In the genomic region with DNA sequence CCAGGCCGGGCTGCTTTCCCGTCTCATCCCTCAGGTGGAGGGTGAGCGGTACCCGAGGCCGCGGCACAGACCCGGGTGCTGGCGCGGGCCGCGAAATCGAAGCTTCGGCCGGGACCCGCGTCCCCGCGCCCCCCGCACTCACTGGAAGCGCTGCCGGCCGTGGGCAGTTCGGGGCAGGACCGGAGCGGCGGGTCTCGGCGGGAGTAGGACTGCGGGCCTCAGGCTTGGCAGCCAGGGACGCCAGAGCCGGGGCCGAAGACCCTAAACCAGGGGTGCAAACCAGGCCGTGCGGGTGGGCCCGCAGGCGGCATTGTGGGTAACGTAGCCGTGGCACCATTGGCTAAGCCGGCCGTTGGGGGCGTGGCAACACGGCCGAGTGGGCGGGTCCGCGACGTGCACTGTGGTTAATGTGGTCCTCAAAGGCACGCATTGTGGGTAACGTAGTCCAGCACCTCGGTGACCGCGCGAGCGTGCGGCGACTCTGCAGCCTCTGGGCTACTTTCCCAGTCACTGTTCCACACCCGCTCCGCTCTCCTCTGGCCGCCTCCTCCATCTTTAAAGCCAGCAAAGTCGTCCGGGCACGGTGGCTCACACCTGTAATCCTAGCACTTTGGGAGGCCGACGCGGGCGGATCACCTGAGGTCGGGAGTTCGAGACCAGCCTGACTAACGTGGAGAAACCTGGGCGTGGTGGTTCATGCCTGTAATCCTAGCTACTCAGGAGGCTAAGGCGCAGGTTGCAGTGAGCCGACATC, we compare ENCODE assay signal across 1 cellular context.
TF ChIP-seq lines count a peak whose summit lies in the region.

TSS of gene ZNF500 (minus strand) at position 288 of the 754 bp plus-strand sequence. CDS start 1,184 bp downstream, outside the sequence.

TF ChIP-seq in HepG2, 621 proteins besides CTCF, POLR2A, EP300 and RAD21 (continued from another document and continues in another):
- TF ChIP-seq, protein P1, sequence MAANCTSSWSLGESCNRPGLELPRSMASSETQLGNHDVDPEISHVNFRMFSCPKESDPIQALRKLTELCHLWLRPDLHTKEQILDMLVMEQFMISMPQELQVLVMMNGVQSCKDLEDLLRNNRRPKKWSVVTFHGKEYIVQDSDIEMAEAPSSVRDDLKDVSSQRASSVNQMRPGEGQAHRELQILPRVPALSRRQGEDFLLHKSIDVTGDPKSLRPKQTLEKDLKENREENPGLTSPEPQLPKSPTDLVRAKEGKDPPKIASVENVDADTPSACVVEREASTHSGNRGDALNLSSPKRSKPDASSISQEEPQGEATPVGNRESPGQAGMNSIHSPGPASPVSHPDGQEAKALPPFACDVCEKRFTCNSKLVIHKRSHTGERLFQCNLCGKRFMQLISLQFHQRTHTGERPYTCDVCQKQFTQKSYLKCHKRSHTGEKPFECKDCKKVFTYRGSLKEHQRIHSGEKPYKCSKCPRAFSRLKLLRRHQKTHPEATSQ (CRISPR knock-in tag; IDR thresholded peaks at IDR 0.05; ENCODE audit: borderline replicate concordance) = no peak
- TF ChIP-seq, protein P2, sequence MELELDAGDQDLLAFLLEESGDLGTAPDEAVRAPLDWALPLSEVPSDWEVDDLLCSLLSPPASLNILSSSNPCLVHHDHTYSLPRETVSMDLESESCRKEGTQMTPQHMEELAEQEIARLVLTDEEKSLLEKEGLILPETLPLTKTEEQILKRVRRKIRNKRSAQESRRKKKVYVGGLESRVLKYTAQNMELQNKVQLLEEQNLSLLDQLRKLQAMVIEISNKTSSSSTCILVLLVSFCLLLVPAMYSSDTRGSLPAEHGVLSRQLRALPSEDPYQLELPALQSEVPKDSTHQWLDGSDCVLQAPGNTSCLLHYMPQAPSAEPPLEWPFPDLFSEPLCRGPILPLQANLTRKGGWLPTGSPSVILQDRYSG (CRISPR knock-in tag; IDR thresholded peaks at IDR 0.05) = no peak
- TF ChIP-seq, protein P3, sequence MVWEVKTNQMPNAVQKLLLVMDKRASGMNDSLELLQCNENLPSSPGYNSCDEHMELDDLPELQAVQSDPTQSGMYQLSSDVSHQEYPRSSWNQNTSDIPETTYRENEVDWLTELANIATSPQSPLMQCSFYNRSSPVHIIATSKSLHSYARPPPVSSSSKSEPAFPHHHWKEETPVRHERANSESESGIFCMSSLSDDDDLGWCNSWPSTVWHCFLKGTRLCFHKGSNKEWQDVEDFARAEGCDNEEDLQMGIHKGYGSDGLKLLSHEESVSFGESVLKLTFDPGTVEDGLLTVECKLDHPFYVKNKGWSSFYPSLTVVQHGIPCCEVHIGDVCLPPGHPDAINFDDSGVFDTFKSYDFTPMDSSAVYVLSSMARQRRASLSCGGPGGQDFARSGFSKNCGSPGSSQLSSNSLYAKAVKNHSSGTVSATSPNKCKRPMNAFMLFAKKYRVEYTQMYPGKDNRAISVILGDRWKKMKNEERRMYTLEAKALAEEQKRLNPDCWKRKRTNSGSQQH (CRISPR knock-in tag; IDR thresholded peaks at IDR 0.05; ENCODE audit: low read depth) = peak; percentile 84
- TF ChIP-seq MBD4 (IDR thresholded peaks at IDR 0.05; ENCODE audit: borderline replicate concordance, low read length) (no peak), ARNTL (CRISPR knock-in tag; IDR thresholded peaks at IDR 0.05) (peak; percentile 51; the same call in 1 of the 2 replicates), THAP8 (CRISPR knock-in tag; IDR thresholded peaks at IDR 0.05; ENCODE audit: borderline replicate concordance) (no peak; the same call in 1 of the 2 replicates), ZNF205 (CRISPR knock-in tag; IDR thresholded peaks at IDR 0.05) (peak; percentile 64; the same call in 1 of the 2 replicates), ZNF317 (CRISPR knock-in tag; IDR thresholded peaks at IDR 0.05) (peak; percentile 68; the same call in 1 of the 2 replicates), HNRNPL (IDR thresholded peaks at IDR 0.05; ENCODE audit: low read depth, low read length) (peak; percentile 36; the same call in 1 of the 2 replicates), MAFK (conservative IDR thresholded peaks at IDR 0.05 in 1 of 2, IDR thresholded peaks at IDR 0.05 in 1 of 2; ENCODE audit: low read length in 2 of 2) (no peak), IRF2 (CRISPR knock-in tag; IDR thresholded peaks at IDR 0.05) (peak; percentile 95), RFX5 (IDR thresholded peaks at IDR 0.05; ENCODE audit: low read depth, low read length) (no peak; the same call in 1 of the 2 replicates), ZNF350 (CRISPR knock-in tag; IDR thresholded peaks at IDR 0.05; ENCODE audit: borderline replicate concordance, low read depth) (peak; percentile 46; the same call in 1 of the 2 replicates), RBM39 (IDR thresholded peaks at IDR 0.05; ENCODE audit: low read depth, low read length, poor library complexity, severe bottlenecking) (peak; percentile 57), E2F2 (CRISPR knock-in tag; IDR thresholded peaks at IDR 0.05; ENCODE audit: borderline replicate concordance) (no peak), NR2F6 (IDR thresholded peaks at IDR 0.05) (no peak), NR2F6 (CRISPR knock-in tag; IDR thresholded peaks at IDR 0.05) (no peak), ZNF720 (CRISPR knock-in tag; IDR thresholded peaks at IDR 0.05) (no peak), ZNF780A (CRISPR knock-in tag; IDR thresholded peaks at IDR 0.05) (0 out of 2 replicates have a peak, but pooled peaks have one; percentile 13), ZNF232 (CRISPR knock-in tag; IDR thresholded peaks at IDR 0.05; ENCODE audit: borderline replicate concordance) (no peak; the same call in 1 of the 2 replicates), PRDM15 (CRISPR knock-in tag; IDR thresholded peaks at IDR 0.05) (0 out of 2 replicates have a peak, but pooled peaks have one; percentile 5), NR2F2 (IDR thresholded peaks at IDR 0.05; ENCODE audit: borderline replicate concordance, low read depth) (no peak), ZNF557 (CRISPR knock-in tag; IDR thresholded peaks at IDR 0.05) (no peak), ZNF329 (CRISPR knock-in tag; IDR thresholded peaks at IDR 0.05; ENCODE audit: low read depth) (0 out of 2 replicates have a peak, but pooled peaks have one; percentile 49), TARDBP (CRISPR knock-in tag; IDR thresholded peaks at IDR 0.05) (peak; percentile 59), ZNF432 (CRISPR knock-in tag; IDR thresholded peaks at IDR 0.05; ENCODE audit: borderline replicate concordance) (no peak), PAF1 (CRISPR knock-in tag; IDR thresholded peaks at IDR 0.05) (no peak), ZNF207 (IDR thresholded peaks at IDR 0.05; ENCODE audit: borderline replicate concordance) (no peak), TAF1 (CRISPR knock-in tag; IDR thresholded peaks at IDR 0.05) (peak; percentile 87), ZNF274 (CRISPR knock-in tag; IDR thresholded peaks at IDR 0.05) (no peak), YEATS4 (CRISPR knock-in tag; IDR thresholded peaks at IDR 0.05; ENCODE audit: borderline replicate concordance) (peak; percentile 64; the same call in 1 of the 2 replicates), MTF2 (CRISPR knock-in tag; IDR thresholded peaks at IDR 0.05; ENCODE audit: borderline replicate concordance) (no peak), BORCS8-MEF2B (CRISPR knock-in tag; IDR thresholded peaks at IDR 0.05) (peak; percentile 46; the same call in 1 of the 2 replicates), XRCC5 (optimal IDR thresholded peaks at IDR 0.05; ENCODE audit: low read length) (no peak), STAG1 (CRISPR knock-in tag; IDR thresholded peaks at IDR 0.05) (no peak), ZNF18 (CRISPR knock-in tag; IDR thresholded peaks at IDR 0.05; ENCODE audit: insufficient replicate concordance) (no peak), ZNF513 (CRISPR knock-in tag; conservative IDR thresholded peaks at IDR 0.05) (no peak), KAT2B (IDR thresholded peaks at IDR 0.05; ENCODE audit: borderline replicate concordance, low read depth, low read length) (no peak), NFATC3 (CRISPR knock-in tag; IDR thresholded peaks at IDR 0.05) (no peak), ZNF569 (CRISPR knock-in tag; IDR thresholded peaks at IDR 0.05; ENCODE audit: borderline replicate concordance) (no peak; the same call in 1 of the 2 replicates), PLRG1 (conservative IDR thresholded peaks at IDR 0.05) (no peak), ZNF333 (CRISPR knock-in tag; IDR thresholded peaks at IDR 0.05; ENCODE audit: borderline replicate concordance) (0 out of 2 replicates have a peak, but pooled peaks have one; percentile 75)
- TF ChIP-seq, protein P4, sequence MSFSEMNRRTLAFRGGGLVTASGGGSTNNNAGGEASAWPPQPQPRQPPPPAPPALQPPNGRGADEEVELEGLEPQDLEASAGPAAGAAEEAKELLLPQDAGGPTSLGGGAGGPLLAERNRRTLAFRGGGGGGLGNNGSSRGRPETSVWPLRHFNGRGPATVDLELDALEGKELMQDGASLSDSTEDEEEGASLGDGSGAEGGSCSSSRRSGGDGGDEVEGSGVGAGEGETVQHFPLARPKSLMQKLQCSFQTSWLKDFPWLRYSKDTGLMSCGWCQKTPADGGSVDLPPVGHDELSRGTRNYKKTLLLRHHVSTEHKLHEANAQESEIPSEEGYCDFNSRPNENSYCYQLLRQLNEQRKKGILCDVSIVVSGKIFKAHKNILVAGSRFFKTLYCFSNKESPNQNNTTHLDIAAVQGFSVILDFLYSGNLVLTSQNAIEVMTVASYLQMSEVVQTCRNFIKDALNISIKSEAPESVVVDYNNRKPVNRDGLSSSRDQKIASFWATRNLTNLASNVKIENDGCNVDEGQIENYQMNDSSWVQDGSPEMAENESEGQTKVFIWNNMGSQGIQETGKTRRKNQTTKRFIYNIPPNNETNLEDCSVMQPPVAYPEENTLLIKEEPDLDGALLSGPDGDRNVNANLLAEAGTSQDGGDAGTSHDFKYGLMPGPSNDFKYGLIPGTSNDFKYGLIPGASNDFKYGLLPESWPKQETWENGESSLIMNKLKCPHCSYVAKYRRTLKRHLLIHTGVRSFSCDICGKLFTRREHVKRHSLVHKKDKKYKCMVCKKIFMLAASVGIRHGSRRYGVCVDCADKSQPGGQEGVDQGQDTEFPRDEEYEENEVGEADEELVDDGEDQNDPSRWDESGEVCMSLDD (CRISPR knock-in tag; IDR thresholded peaks at IDR 0.05; ENCODE audit: borderline replicate concordance) = peak; percentile 70; the same call in 1 of the 2 replicates
- TF ChIP-seq, protein P5, sequence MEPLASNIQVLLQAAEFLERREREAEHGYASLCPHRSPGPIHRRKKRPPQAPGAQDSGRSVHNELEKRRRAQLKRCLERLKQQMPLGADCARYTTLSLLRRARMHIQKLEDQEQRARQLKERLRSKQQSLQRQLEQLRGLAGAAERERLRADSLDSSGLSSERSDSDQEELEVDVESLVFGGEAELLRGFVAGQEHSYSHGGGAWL (CRISPR knock-in tag; IDR thresholded peaks at IDR 0.05) = peak; percentile 91
